In the genomic region with DNA sequence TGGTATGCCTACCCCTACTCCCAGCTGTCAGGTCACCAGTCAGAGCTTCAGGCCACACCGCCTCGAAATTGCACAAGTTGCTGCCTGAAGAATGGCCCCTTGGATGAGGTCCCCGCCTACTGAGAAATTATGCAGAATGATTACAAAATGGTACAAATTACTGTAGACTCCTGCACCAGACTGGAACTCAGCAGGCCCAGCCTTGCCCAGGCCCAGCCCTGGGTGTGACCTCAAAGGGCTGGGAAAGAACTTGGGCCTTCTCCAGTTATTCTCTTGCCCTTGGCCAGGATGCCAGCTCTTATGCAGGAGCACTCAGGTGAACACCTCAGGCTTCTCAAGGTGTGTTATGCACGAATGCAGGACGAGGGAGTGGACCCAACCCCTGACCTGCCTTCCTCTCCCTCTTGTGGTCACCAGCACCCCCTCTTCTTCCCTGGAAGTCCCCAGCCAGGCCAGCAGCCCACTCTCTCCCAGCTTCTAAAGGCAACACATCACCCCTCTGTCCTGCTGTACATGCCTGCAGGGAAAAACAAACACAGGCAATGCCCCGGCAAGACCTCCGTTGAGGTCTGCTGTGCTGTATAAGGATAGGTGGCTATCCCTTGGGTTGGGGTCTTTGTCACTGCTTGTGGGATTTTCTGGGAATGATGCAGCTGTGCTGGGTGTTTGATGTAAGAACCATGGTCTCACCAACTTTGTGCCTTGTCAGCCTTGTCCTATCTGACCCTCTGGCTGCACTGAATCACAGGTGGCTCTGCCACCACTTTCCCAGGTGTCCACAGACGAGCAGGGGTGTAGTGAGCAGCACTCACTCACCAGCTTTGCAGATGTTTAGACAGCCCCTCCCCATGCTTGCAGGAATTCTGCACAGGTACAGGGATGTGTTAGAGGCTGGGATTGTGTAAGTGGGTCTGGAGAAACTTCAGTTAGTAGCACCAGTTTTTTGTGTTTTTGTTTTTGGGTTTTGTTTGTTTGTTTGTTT, we compare ENCODE assay signal across 16 cellular contexts.
DNase-seq lines count a peak whose midpoint lies in the region; ATAC-seq and TF ChIP-seq lines count a peak whose summit lies in the region.
"Had no signal": no experiment of that assay in that cellular context is flagged by ENCODE, and none has a peak within 500 bp of the region (broad histone marks: within the 10 kb centered on the region; RNA-seq: fewer than 3 reads in every experiment).

No MANE protein-coding gene starts in this region.

- in situ Hi-C loops in transverse colon (cut with MboI; ENCODE audit: low pct_ligation_motif_present in 1 of 4, low pct_unique_long_range_greater_than_20kb in 1 of 4, low sequenced_read_pairs in 3 of 4), result no loop called here

- peak overlapping the region; percentile 82 for H4K91ac ChIP-seq in mesenchymal stem cell (ENCODE audit: low read length)

- no peaks in the 10 kb centered on the region for H3K9me3 ChIP-seq in mesenchymal stem cell (ENCODE audit: control insufficient read depth, low read length)
- H3K9me3 ChIP-seq in transverse colon, result no peaks in the 10 kb centered on the region

- H3K27me3 ChIP-seq in dorsolateral prefrontal cortex, result no peaks in the 10 kb centered on the region
- no peaks in the 10 kb centered on the region for H3K27me3 ChIP-seq in mesenchymal stem cell (ENCODE audit: control insufficient read depth in 1 of 2, insufficient read depth in 1 of 2, low read length in 2 of 2)
- H3K27me3 ChIP-seq in transverse colon, result no peaks in the 10 kb centered on the region

- no peak for TF ChIP-seq EP300 in transverse colon (IDR thresholded peaks at IDR 0.05; ENCODE audit: low read depth)

- peak; percentile 9 for TF ChIP-seq POLR2A in transverse colon (IDR thresholded peaks at IDR 0.05)

- H3K27me3 Mint-ChIP-seq in activated naive CD4-positive, alpha-beta T cell treated with anti-CD3 and anti-CD28 coated beads, Interleukin-2, amount 10 ng/mL, durations not matched to agents 7 days and 5 days, result peaks cover 12% of the 10 kb centered on the region
- no peaks in the 10 kb centered on the region for H3K27me3 Mint-ChIP-seq in chondrocyte (ENCODE audit: low read depth)

- H2BK120ac ChIP-seq in mesenchymal stem cell (ENCODE audit: low read depth, low read length), result no peak overlapping the region

- intact Hi-C loops in dorsolateral prefrontal cortex (cut with DNase I) (no loop called here), transverse colon (cut with DNase I; ENCODE audit: low total_unique reads) (no loop called here)

- H3K4me1 ChIP-seq in mesenchymal stem cell (ENCODE audit: control insufficient read depth, insufficient read depth, low read depth, low read length) (no peaks in the 10 kb centered on the region), transverse colon (peaks cover 7 to 45% (median 18%) of the 10 kb centered on the region in 4 donors)

- peak overlapping the region; percentile 20 to 30 for H3K4ac ChIP-seq in mesenchymal stem cell (ENCODE audit: low read depth in 1 of 2, low read length in 2 of 2)

- DNase-seq in NOMO-1 treated with DMSO at 0.1 percent for 48 hours (lab: John Stamatoyannopoulos, UW; ENCODE audit: unreplicated experiment) (peak; percentile 78), dorsolateral prefrontal cortex (no peak), mesenchymal stem cell (no peak), transverse colon (peak; percentile 77), SW480 (ENCODE audit: low spot score) (no peak), chondrocyte (ENCODE audit: low spot score) (no peak)
- DNase-seq in activated naive CD4-positive, alpha-beta T cell treated with anti-CD3 and anti-CD28 coated beads, Interleukin-2, amount 10 ng/mL, durations not matched to agents 7 days and 5 days, result no peak
- DNase-seq: activated naive CD4-positive, alpha-beta T cell treated with anti-CD3 and anti-CD28 coated beads, Interleukin-2, amount 50 U/mL, for 16 hours; CD8-positive, alpha-beta T cell; erythroblast; GOT3; NCI-H446; RPMI8226 had no signal

- H4K8ac ChIP-seq in mesenchymal stem cell (ENCODE audit: low read length), result peak overlapping the region; percentile 30

- no peak overlapping the region for H3K14ac ChIP-seq in mesenchymal stem cell (ENCODE audit: low read length in 2 of 2)

- WGBS in mesenchymal stem cell, result 91% methylated on average over 8 of the region's 8 CpGs
- 55% methylated on average over 8 of the region's 8 CpGs; no CpG with 5 or more reads in 1 of the 2 donors for WGBS in transverse colon (ENCODE audit: low coverage in 1 of 2), 2 donors

- no peak overlapping the region for H2BK15ac ChIP-seq in mesenchymal stem cell (ENCODE audit: low read depth, poor library complexity, severe bottlenecking)

- no peaks in the 10 kb centered on the region for H3K9me3 Mint-ChIP-seq in activated naive CD4-positive, alpha-beta T cell treated with anti-CD3 and anti-CD28 coated beads, Interleukin-2, amount 10 ng/mL, durations not matched to agents 7 days and 5 days
- H3K9me3 Mint-ChIP-seq in chondrocyte (ENCODE audit: low read depth), result no peaks in the 10 kb centered on the region
- H3K9me3 Mint-ChIP-seq: CD8-positive, alpha-beta T cell; central memory CD8-positive, alpha-beta T cell; stimulated activated naive CD8-positive, alpha-beta T cell treated with anti-CD3 and anti-CD28 coated beads, Interleukin-15, Interleukin-2, amounts not matched to agents 100 ng/mL and 50 ng/mL, for 24 hours had no signal

- TF ChIP-seq CTCF in dorsolateral prefrontal cortex (IDR thresholded peaks at IDR 0.05 in 54 of 56, conservative IDR thresholded peaks at IDR 0.05 in 2 of 56; ENCODE audit: low read depth in 1 of 56, partially characterized antibody in 56 of 56) (no peak), transverse colon (IDR thresholded peaks at IDR 0.05) (no peak), chondrocyte (IDR thresholded peaks at IDR 0.05) (no peak)

- no peak overlapping the region for H2AFZ ChIP-seq in mesenchymal stem cell (ENCODE audit: low read depth, low read length)

- H3K27ac ChIP-seq in dorsolateral prefrontal cortex (peak overlapping the region in 30 of 59 donors; percentile 3 to 68 (median 26)), mesenchymal stem cell (ENCODE audit: low read length, poor library complexity, severe bottlenecking) (no peak overlapping the region), transverse colon (peak overlapping the region; percentile 56 to 68 (median 62))

- H3K9ac ChIP-seq in mesenchymal stem cell (ENCODE audit: low read length), result no peak overlapping the region

- H3K4me1 Mint-ChIP-seq in activated naive CD4-positive, alpha-beta T cell treated with anti-CD3 and anti-CD28 coated beads, Interleukin-2, amount 10 ng/mL, durations not matched to agents 7 days and 5 days, result no peaks in the 10 kb centered on the region
- H3K4me1 Mint-ChIP-seq in chondrocyte (ENCODE audit: low read depth), result peaks cover 13% of the 10 kb centered on the region
- H3K4me1 Mint-ChIP-seq: central memory CD8-positive, alpha-beta T cell had no signal

- no peak overlapping the region for H3K23ac ChIP-seq in mesenchymal stem cell (ENCODE audit: low read length in 2 of 2)

- H3K18ac ChIP-seq in mesenchymal stem cell (ENCODE audit: low read depth in 1 of 2, low read length in 2 of 2), result peak overlapping the region; percentile 41 to 66

- H3K27ac Mint-ChIP-seq in activated naive CD4-positive, alpha-beta T cell treated with anti-CD3 and anti-CD28 coated beads, Interleukin-2, amount 10 ng/mL, durations not matched to agents 7 days and 5 days, result no peak overlapping the region
- no peak overlapping the region for H3K27ac Mint-ChIP-seq in chondrocyte (ENCODE audit: unreplicated experiment)
- H3K27ac Mint-ChIP-seq: CD8-positive, alpha-beta T cell; stimulated activated naive CD8-positive, alpha-beta T cell treated with anti-CD3 and anti-CD28 coated beads, Interleukin-15, Interleukin-2, amounts not matched to agents 100 ng/mL and 50 ng/mL, for 24 hours had no signal

- peaks cover 0 to 5% of the 10 kb centered on the region in 2 experiments for H3K36me3 ChIP-seq in mesenchymal stem cell (ENCODE audit: control insufficient read depth in 1 of 2, insufficient read depth in 2 of 2, low read depth in 1 of 2, low read length in 2 of 2)
- no peaks in the 10 kb centered on the region for H3K36me3 ChIP-seq in transverse colon

- CTCF ChIA-PET in activated naive CD4-positive, alpha-beta T cell treated with anti-CD3 and anti-CD28 coated beads, Interleukin-2, amount 10 ng/mL, durations not matched to agents 7 days and 5 days (lab: Charles Lee), result no interaction called here

- H2BK12ac ChIP-seq in mesenchymal stem cell (ENCODE audit: low read length in 2 of 2), result peak overlapping the region; percentile 49 to 61

- H2AK5ac ChIP-seq in mesenchymal stem cell (ENCODE audit: low read length, severe bottlenecking), result no peak overlapping the region

- no peak overlapping the region for H2BK5ac ChIP-seq in mesenchymal stem cell (ENCODE audit: low read depth, low read length, poor library complexity, severe bottlenecking)

- H3K36me3 Mint-ChIP-seq in activated naive CD4-positive, alpha-beta T cell treated with anti-CD3 and anti-CD28 coated beads, Interleukin-2, amount 10 ng/mL, durations not matched to agents 7 days and 5 days, result no peaks in the 10 kb centered on the region
- no peaks in the 10 kb centered on the region for H3K36me3 Mint-ChIP-seq in chondrocyte (ENCODE audit: low read depth)
- H3K36me3 Mint-ChIP-seq: CD8-positive, alpha-beta T cell had no signal

- no peak for ATAC-seq in HG03159 (IDR thresholded peaks at IDR 0.05; ENCODE audit: unreplicated experiment)
- ATAC-seq: CD8-positive, alpha-beta T cell had no signal

- no peak overlapping the region for H3K4me3 Mint-ChIP-seq in activated naive CD4-positive, alpha-beta T cell treated with anti-CD3 and anti-CD28 coated beads, Interleukin-2, amount 10 ng/mL, durations not matched to agents 7 days and 5 days
- H3K4me3 Mint-ChIP-seq in chondrocyte (ENCODE audit: unreplicated experiment), result no peak overlapping the region
- H3K4me3 Mint-ChIP-seq: CD8-positive, alpha-beta T cell; central memory CD8-positive, alpha-beta T cell; stimulated activated naive CD8-positive, alpha-beta T cell treated with anti-CD3 and anti-CD28 coated beads, Interleukin-15, Interleukin-2, amounts not matched to agents 100 ng/mL and 50 ng/mL, for 24 hours had no signal

- H3K4me3 ChIP-seq in dorsolateral prefrontal cortex (no peak overlapping the region), mesenchymal stem cell (ENCODE audit: insufficient read depth in 1 of 2, low read depth in 1 of 2, low read length in 2 of 2) (no peak overlapping the region), transverse colon (no peak overlapping the region)

- no peak overlapping the region for H3K4me2 ChIP-seq in mesenchymal stem cell (ENCODE audit: low read length, poor library complexity, severe bottlenecking)

- peaks cover 33% of the 10 kb centered on the region for H3K79me1 ChIP-seq in mesenchymal stem cell (replicated peaks; ENCODE audit: low read length, poor library complexity, severe bottlenecking)

Comparison
In these comparisons a context has a peak if more than half of its experiments do, and no peak if none do; other contexts are left out.
1. DNase-seq: peak in NOMO-1 treated with DMSO at 0.1 percent for 48 hours (single experiment) and transverse colon (single experiment); none in dorsolateral prefrontal cortex (0 of 10), mesenchymal stem cell (single experiment), SW480 (single experiment), activated naive CD4-positive, alpha-beta T cell treated with anti-CD3 and anti-CD28 coated beads, Interleukin-2, amount 10 ng/mL, durations not matched to agents 7 days and 5 days (single experiment) and chondrocyte (single experiment).